ENCODE assay signal across 17 cellular contexts in the genomic region with DNA sequence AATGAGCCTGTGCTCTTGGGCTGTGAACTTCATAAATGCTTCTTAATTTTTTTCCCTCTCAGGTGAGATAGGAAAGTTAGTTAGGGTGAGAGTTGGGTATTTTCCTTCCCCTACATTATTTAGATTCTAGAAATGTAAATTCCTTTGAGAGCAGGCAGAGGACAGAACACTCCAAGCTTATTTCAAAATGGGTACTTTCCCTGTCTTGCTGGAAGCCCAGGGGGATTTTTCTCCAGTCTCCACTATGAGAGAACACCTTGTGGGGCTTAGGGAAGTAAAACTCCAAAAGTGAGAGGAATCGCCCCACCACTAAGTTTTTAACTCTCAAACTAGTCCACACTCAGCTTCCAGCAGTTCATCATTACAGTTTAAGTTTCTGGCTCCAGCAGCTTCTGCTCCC.
A peak's percentile ranks its signal among the peaks of the same experiment; 100 is the strongest.
DNase-seq lines count a peak whose midpoint lies in the region; ATAC-seq and TF ChIP-seq lines count a peak whose summit lies in the region.
"Had no signal": no experiment of that assay in that cellular context is flagged by ENCODE, and none has a peak within 500 bp of the region (broad histone marks: within the 10 kb centered on the region; RNA-seq: fewer than 3 reads in every experiment).

No MANE protein-coding gene starts in this region.

- no peaks in the 10 kb centered on the region for H3K79me2 ChIP-seq in GM23338 (replicated peaks; ENCODE audit: insufficient read depth)

- H3K4me1 Mint-ChIP-seq in GM23338 = no peaks in the 10 kb centered on the region

- TF ChIP-seq CTCF in GM23338 (conservative IDR thresholded peaks at IDR 0.05; ENCODE audit: low read depth in 2 of 2) (no peak), omental fat pad (IDR thresholded peaks at IDR 0.05) (no peak)

- no peaks in the 10 kb centered on the region for H3K27me3 ChIP-seq in GM23338 (ENCODE audit: insufficient read depth)
- H3K27me3 ChIP-seq in effector memory CD4-positive, alpha-beta T cell (replicated peaks; ENCODE audit: control insufficient read depth, insufficient read depth, low read length, poor library complexity, severe bottlenecking) = no peaks in the 10 kb centered on the region
- H3K27me3 ChIP-seq: SJCRH30 had no signal

- H2AFZ ChIP-seq in GM23338 = 0 out of 2 replicates have a peak overlapping the region, but pooled peaks have one; percentile 28

- H3K27ac Mint-ChIP-seq in GM23338 = no peak overlapping the region

- H3K9me3 Mint-ChIP-seq in GM23338 = no peaks in the 10 kb centered on the region

- H3K9me3 ChIP-seq in effector memory CD4-positive, alpha-beta T cell (ENCODE audit: control insufficient read depth, low read length) = no peaks in the 10 kb centered on the region
- H3K9me3 ChIP-seq: SJCRH30 had no signal

- DNase-seq in GM23338 (ENCODE audit: low spot score) (no peak), amniotic epithelial cell (ENCODE audit: low read depth) (peak; percentile 38), omental fat pad (ENCODE audit: low spot score) (no peak), activated gamma-delta T cell treated with Interleukin-2 at 50 U/mL for 16 hours (no peak), NCI-H1048 (lab: John Stamatoyannopoulos, UW) (no peak)
- DNase-seq in effector memory CD4-positive, alpha-beta T cell = no peak
- DNase-seq: anterior cingulate cortex; DND-41; hypothalamus; KG1; kidney glomerular epithelial cell; NCI-H69; SJCRH30; stimulated activated CD4-positive, alpha-beta T cell treated with anti-CD3 and anti-CD28 coated beads, Interleukin-1b, Interleukin-23, amount 100 ng/mL, for 48 hours had no signal

- no peak overlapping the region for H3K4me3 Mint-ChIP-seq in GM23338

- H3K9me2 ChIP-seq in GM23338 (ENCODE audit: insufficient read depth) = no peaks in the 10 kb centered on the region

- no peaks in the 10 kb centered on the region for H3K36me3 ChIP-seq in GM23338 (ENCODE audit: insufficient read depth)
- no peaks in the 10 kb centered on the region for H3K36me3 ChIP-seq in effector memory CD4-positive, alpha-beta T cell (ENCODE audit: control insufficient read depth, insufficient read depth, low read length)
- H3K36me3 ChIP-seq: SJCRH30 had no signal

- ATAC-seq in GM18511 (IDR thresholded peaks at IDR 0.05; ENCODE audit: unreplicated experiment) = peak; percentile 53
- ATAC-seq in GM23338 = no peak
- peak; percentile 50 for ATAC-seq in omental fat pad (ENCODE audit: low FRiP score)
- no peak for ATAC-seq in HG03045 (IDR thresholded peaks at IDR 0.05; ENCODE audit: unreplicated experiment)
- ATAC-seq: sciatic nerve had no signal

- H3K27me3 Mint-ChIP-seq in GM23338 (ENCODE audit: insufficient read depth, low read depth, poor library complexity) = peaks cover 6% of the 10 kb centered on the region

- H3F3A ChIP-seq in GM23338 (replicated peaks; ENCODE audit: low read depth) = no peaks in the 10 kb centered on the region

- no peak overlapping the region for H3K4me2 ChIP-seq in GM23338

- no peaks in the 10 kb centered on the region for H4K20me1 ChIP-seq in GM23338 (replicated peaks; ENCODE audit: insufficient read depth)

- H3K27ac ChIP-seq in GM23338 (ENCODE audit: low read depth) = no peak overlapping the region
- H3K27ac ChIP-seq in effector memory CD4-positive, alpha-beta T cell (ENCODE audit: insufficient read depth, low read length, poor library complexity, severe bottlenecking) = no peak overlapping the region
- H3K27ac ChIP-seq: SJCRH30 had no signal

- no peaks in the 10 kb centered on the region for H3K4me1 ChIP-seq in GM23338 (ENCODE audit: insufficient read depth)
- no peaks in the 10 kb centered on the region for H3K4me1 ChIP-seq in effector memory CD4-positive, alpha-beta T cell (ENCODE audit: control insufficient read depth, insufficient read depth, low read length, poor library complexity, severe bottlenecking)
- H3K4me1 ChIP-seq: SJCRH30 had no signal

- no peak overlapping the region for H3K4me3 ChIP-seq in GM23338
- no peak overlapping the region for H3K4me3 ChIP-seq in effector memory CD4-positive, alpha-beta T cell (ENCODE audit: insufficient read depth, low read depth, low read length, poor library complexity, severe bottlenecking)
- H3K4me3 ChIP-seq: SJCRH30 had no signal

- no peaks in the 10 kb centered on the region for H3K36me3 Mint-ChIP-seq in GM23338 (ENCODE audit: low read depth)

TF ChIP-seq in GM23338, 12 proteins besides CTCF, POLR2A, EP300 and RAD21:
- TF ChIP-seq NANOG (IDR thresholded peaks at IDR 0.05; ENCODE audit: borderline replicate concordance) (no peak), EZH2phosphoT487 (IDR thresholded peaks at IDR 0.05; ENCODE audit: unreplicated experiment) (no peak)

Comparison
In these comparisons a context has a peak if more than half of its experiments do, and no peak if none do; other contexts are left out.
1. ATAC-seq: peak in GM18511 (single experiment) and omental fat pad (single experiment); none in GM23338 (single experiment) and HG03045 (single experiment).